8 cellular contexts compared by ENCODE assay signal in genomic region chr3:171088984-171089754, GRCh38.
DNase-seq lines count a peak whose midpoint lies in the region; ATAC-seq and TF ChIP-seq lines count a peak whose summit lies in the region.

No MANE protein-coding gene starts in this region.

- no peaks in the 10 kb centered on the region for H3K27me3 ChIP-seq in heart left ventricle

- DNase-seq in SIG-M5 treated with dmso at 0.1 percent for 504 hours (lab: John Stamatoyannopoulos, UW; ENCODE audit: unreplicated experiment): peak; percentile 30
- DNase-seq in SIG-M5 (lab: John Stamatoyannopoulos, UW): no peak
- peak; percentile 14 for DNase-seq in SK-MEL-5 (ENCODE audit: low read depth, low spot score)
- DNase-seq in heart left ventricle: no peak
- DNase-seq in stromal cell of bone marrow (ENCODE audit: low read depth): peak; percentile 60
- no peak for DNase-seq in OCI-LY7 (ENCODE audit: low spot score)

- H3K4me1 ChIP-seq in heart left ventricle (peaks cover 0 to 34% (median 19%) of the 10 kb centered on the region in 12 donors), OCI-LY7 (ENCODE audit: insufficient read depth, low read length, poor library complexity, severe bottlenecking) (no peaks in the 10 kb centered on the region)

- peak; percentile 56 to 83 (median 74) for ATAC-seq in heart left ventricle
- ATAC-seq in GM21737 (IDR thresholded peaks at IDR 0.05; ENCODE audit: unreplicated experiment): no peak
- ATAC-seq in GM19395 (IDR thresholded peaks at IDR 0.05; ENCODE audit: unreplicated experiment): no peak

- TF ChIP-seq CTCF in heart left ventricle (IDR thresholded peaks at IDR 0.05): no peak
- TF ChIP-seq CTCF in OCI-LY7 (conservative IDR thresholded peaks at IDR 0.05; ENCODE audit: low read length): no peak

- intact Hi-C loops in heart left ventricle (cut with DNase I) (no loop called here), OCI-LY7 (cut with micrococcal nuclease; ENCODE audit: unreplicated experiment) (no loop called here)

- WGBS in heart left ventricle, 4 donors: 4 to 13% (median 7%) methylated on average over 2 of the region's 2 CpGs

- H3K4me2 ChIP-seq in OCI-LY7 (ENCODE audit: low read length): no peak overlapping the region

- POLR2A ChIA-PET in OCI-LY7 (lab: Charles Lee): no interaction called here

- H4K20me1 ChIP-seq in OCI-LY7 (ENCODE audit: insufficient read depth, low read length): no peaks in the 10 kb centered on the region

- no peaks in the 10 kb centered on the region for H3K9me2 ChIP-seq in OCI-LY7 (ENCODE audit: insufficient read depth, low read length)

- H3K36me3 ChIP-seq in heart left ventricle (peaks cover 0 to 32% (median 15%) of the 10 kb centered on the region in 9 donors), OCI-LY7 (ENCODE audit: insufficient read depth, low read length) (no peaks in the 10 kb centered on the region)

- no peak overlapping the region for H2AFZ ChIP-seq in OCI-LY7 (ENCODE audit: low read length)

- BruUV-seq in OCI-LY7 (replicated peaks; lab: Mats Ljungman, UMichigan): no TSS peak

- H3K27ac ChIP-seq in heart left ventricle (peak overlapping the region in 7 of 12 donors; percentile 8 to 56 (median 41)), OCI-LY7 (ENCODE audit: low read depth, low read length, poor library complexity, severe bottlenecking) (no peak overlapping the region)

- TF ChIP-seq POLR2A in heart left ventricle (IDR thresholded peaks at IDR 0.05): no peak

- no peaks in the 10 kb centered on the region for H3K9me3 ChIP-seq in heart left ventricle
- no peaks in the 10 kb centered on the region for H3K9me3 ChIP-seq in OCI-LY7 (ENCODE audit: low read length)

- no peaks in the 10 kb centered on the region for H3K79me2 ChIP-seq in OCI-LY7 (ENCODE audit: insufficient read depth, low read depth, low read length)

- H3K4me3 ChIP-seq in heart left ventricle: no peak overlapping the region
- no peak overlapping the region for H3K4me3 ChIP-seq in OCI-LY7 (ENCODE audit: low read depth, low read length, poor library complexity, severe bottlenecking)

- in situ Hi-C loops in SK-MEL-5 (cut with HindIII; ENCODE audit: low pct_unique_long_range_greater_than_20kb, low sequenced_read_pairs): no loop called here

- CTCF ChIA-PET in OCI-LY7 (lab: Charles Lee; ENCODE audit: unreplicated experiment): no interaction called here

Comparison
In these comparisons a context has a peak if more than half of its experiments do, and no peak if none do; other contexts are left out.
1. DNase-seq: peak in SIG-M5 treated with dmso at 0.1 percent for 504 hours (single experiment), SK-MEL-5 (single experiment) and stromal cell of bone marrow (single experiment); none in SIG-M5 (single experiment), heart left ventricle (0 of 5) and OCI-LY7 (single experiment).
2. ATAC-seq: peak in heart left ventricle (4 of 4); none in GM21737 (single experiment) and GM19395 (single experiment).